ENCODE assay signal across 1 cellular context in the genomic region with DNA sequence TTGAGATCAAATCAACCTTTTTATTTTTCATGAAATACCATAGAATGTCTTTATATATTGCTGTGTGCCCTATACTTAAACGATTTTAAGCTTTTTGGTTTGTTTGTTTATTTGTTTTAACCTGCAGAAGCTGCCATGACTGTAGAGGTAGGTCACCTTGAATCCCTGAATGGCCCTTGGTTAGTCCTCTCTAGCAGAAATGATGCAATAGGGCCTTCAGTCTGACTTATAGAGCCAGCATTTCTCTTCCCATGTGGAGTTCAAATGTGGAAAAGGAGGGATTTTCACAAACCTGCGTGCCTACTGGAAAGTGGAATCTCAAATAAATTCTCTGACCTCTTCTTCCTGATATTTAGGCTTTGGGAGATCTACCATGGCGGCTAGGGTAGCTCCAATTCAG.
A peak's percentile ranks its signal among the peaks of the same experiment; 100 is the strongest.
TF ChIP-seq lines count a peak whose summit lies in the region.

No MANE protein-coding gene starts in this region.

TF ChIP-seq in IMR-90, 13 proteins besides CTCF, POLR2A, EP300 and RAD21:
- TF ChIP-seq RFX5 (IDR thresholded peaks at IDR 0.05; ENCODE audit: low read depth, low read length) (no peak), CEBPB (IDR thresholded peaks at IDR 0.05; ENCODE audit: low read depth, low read length) (peak; percentile 60)
- TF ChIP-seq, protein P1, sequence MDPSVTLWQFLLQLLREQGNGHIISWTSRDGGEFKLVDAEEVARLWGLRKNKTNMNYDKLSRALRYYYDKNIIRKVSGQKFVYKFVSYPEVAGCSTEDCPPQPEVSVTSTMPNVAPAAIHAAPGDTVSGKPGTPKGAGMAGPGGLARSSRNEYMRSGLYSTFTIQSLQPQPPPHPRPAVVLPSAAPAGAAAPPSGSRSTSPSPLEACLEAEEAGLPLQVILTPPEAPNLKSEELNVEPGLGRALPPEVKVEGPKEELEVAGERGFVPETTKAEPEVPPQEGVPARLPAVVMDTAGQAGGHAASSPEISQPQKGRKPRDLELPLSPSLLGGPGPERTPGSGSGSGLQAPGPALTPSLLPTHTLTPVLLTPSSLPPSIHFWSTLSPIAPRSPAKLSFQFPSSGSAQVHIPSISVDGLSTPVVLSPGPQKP (IDR thresholded peaks at IDR 0.05; ENCODE audit: borderline replicate concordance, low read depth, low read length): no peak
